1 cellular context compared by ENCODE assay signal in the genomic region with DNA sequence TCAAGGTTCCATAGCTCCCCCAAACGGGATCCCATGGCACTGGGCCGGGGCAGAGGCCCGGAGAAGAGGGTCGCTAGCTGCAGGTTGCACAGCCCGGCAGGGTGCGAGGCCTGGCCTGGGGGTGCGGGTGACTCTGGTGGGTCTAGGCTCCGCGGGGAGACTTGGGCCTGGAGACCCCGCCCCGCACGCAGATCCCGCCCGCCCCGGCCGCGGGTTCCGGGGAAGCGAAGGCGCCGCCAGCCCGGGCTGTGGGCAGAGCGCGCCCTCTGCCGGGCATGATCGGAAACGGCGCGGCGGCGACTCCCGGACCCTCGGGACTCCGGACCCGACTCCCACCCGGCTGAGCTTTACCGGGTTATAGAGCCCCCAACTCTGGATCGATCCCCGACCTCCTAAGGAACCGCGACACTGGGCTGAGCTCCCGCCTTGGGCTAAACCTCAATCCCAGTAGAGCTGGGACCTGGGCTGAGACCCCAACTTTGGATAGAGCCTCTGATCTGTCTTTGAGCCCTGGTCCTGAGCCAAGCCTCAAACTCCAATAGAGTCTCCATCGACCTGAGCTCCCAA.
TF ChIP-seq lines count a peak whose summit lies in the region.

No MANE protein-coding gene starts in this region.

TF ChIP-seq in GM12878, 131 proteins besides CTCF, POLR2A, EP300 and RAD21 (continues in another document):
- TF ChIP-seq YY1 (IDR thresholded peaks at IDR 0.05; ENCODE audit: low read depth, low read length) (0 out of 2 replicates have a peak, but pooled peaks have one; percentile 18), LARP7 (IDR thresholded peaks at IDR 0.05) (peak; percentile 59; the same call in 1 of the 2 replicates), ESRRA (IDR thresholded peaks at IDR 0.05; ENCODE audit: low read length) (no peak), FOS (IDR thresholded peaks at IDR 0.05; ENCODE audit: borderline replicate concordance, extremely low read depth, insufficient read length) (no peak), PML (IDR thresholded peaks at IDR 0.05; ENCODE audit: low read length) (no peak), GATAD2B (conservative IDR thresholded peaks at IDR 0.05; ENCODE audit: low read depth) (peak; percentile 79), MTA2 (IDR thresholded peaks at IDR 0.05; ENCODE audit: low read depth) (no peak), BRCA1 (IDR thresholded peaks at IDR 0.05; ENCODE audit: low read depth, low read length) (no peak), SREBF1 (IDR thresholded peaks at IDR 0.05; ENCODE audit: low read length) (no peak), ATF7 (IDR thresholded peaks at IDR 0.05; ENCODE audit: low read depth) (no peak), TARDBP (IDR thresholded peaks at IDR 0.05; ENCODE audit: borderline replicate concordance) (no peak), SP1 (IDR thresholded peaks at IDR 0.05; ENCODE audit: low read depth, low read length) (no peak), EZH2 (IDR thresholded peaks at IDR 0.05; ENCODE audit: borderline replicate concordance, control insufficient read depth, low read depth, low read length) (no peak), CREB1 (IDR thresholded peaks at IDR 0.05; ENCODE audit: low read depth) (no peak), TCF7 (IDR thresholded peaks at IDR 0.05; ENCODE audit: borderline replicate concordance) (no peak), JUNB (IDR thresholded peaks at IDR 0.05) (no peak), DPF2 (IDR thresholded peaks at IDR 0.05) (0 out of 2 replicates have a peak, but pooled peaks have one; percentile 18), SMC3 (IDR thresholded peaks at IDR 0.05; ENCODE audit: borderline replicate concordance, low read length) (peak; percentile 69), NBN (IDR thresholded peaks at IDR 0.05) (no peak), IKZF2 (IDR thresholded peaks at IDR 0.05) (0 out of 4 replicates have a peak, but pooled peaks of 1 of the 2 experiments have one; percentile 6), ETV6 (conservative IDR thresholded peaks at IDR 0.05 in 1 of 2, IDR thresholded peaks at IDR 0.05 in 1 of 2; ENCODE audit: borderline replicate concordance in 1 of 2, low read depth in 1 of 2) (no peak), IKZF1 (conservative IDR thresholded peaks at IDR 0.05) (peak; percentile 43; the same call in 1 of the 2 replicates), SMAD1 (IDR thresholded peaks at IDR 0.05; ENCODE audit: low read depth, partially characterized antibody) (no peak), ZNF217 (IDR thresholded peaks at IDR 0.05) (no peak), HDAC6 (IDR thresholded peaks at IDR 0.05; ENCODE audit: unreplicated experiment) (no peak), ZNF207 (IDR thresholded peaks at IDR 0.05; ENCODE audit: borderline replicate concordance) (no peak), CEBPB (IDR thresholded peaks at IDR 0.05; ENCODE audit: borderline replicate concordance in 1 of 2, low read depth in 2 of 2, low read length in 2 of 2) (no peak), CBX5 (IDR thresholded peaks at IDR 0.05; ENCODE audit: low read depth) (no peak), RAD51 (IDR thresholded peaks at IDR 0.05) (no peak), MTA3 (IDR thresholded peaks at IDR 0.05; ENCODE audit: borderline replicate concordance, low read length) (no peak), ZNF622 (IDR thresholded peaks at IDR 0.05) (no peak)
- TF ChIP-seq, protein P1, sequence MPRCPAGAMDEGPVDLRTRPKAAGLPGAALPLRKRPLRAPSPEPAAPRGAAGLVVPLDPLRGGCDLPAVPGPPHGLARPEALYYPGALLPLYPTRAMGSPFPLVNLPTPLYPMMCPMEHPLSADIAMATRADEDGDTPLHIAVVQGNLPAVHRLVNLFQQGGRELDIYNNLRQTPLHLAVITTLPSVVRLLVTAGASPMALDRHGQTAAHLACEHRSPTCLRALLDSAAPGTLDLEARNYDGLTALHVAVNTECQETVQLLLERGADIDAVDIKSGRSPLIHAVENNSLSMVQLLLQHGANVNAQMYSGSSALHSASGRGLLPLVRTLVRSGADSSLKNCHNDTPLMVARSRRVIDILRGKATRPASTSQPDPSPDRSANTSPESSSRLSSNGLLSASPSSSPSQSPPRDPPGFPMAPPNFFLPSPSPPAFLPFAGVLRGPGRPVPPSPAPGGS (IDR thresholded peaks at IDR 0.05; ENCODE audit: borderline replicate concordance, insufficient read depth, low read depth, low read length, poor library complexity, severe bottlenecking), result no peak
- TF ChIP-seq, protein P2, sequence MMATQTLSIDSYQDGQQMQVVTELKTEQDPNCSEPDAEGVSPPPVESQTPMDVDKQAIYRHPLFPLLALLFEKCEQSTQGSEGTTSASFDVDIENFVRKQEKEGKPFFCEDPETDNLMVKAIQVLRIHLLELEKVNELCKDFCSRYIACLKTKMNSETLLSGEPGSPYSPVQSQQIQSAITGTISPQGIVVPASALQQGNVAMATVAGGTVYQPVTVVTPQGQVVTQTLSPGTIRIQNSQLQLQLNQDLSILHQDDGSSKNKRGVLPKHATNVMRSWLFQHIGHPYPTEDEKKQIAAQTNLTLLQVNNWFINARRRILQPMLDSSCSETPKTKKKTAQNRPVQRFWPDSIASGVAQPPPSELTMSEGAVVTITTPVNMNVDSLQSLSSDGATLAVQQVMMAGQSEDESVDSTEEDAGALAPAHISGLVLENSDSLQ (IDR thresholded peaks at IDR 0.05), result no peak
- TF ChIP-seq, protein P3, sequence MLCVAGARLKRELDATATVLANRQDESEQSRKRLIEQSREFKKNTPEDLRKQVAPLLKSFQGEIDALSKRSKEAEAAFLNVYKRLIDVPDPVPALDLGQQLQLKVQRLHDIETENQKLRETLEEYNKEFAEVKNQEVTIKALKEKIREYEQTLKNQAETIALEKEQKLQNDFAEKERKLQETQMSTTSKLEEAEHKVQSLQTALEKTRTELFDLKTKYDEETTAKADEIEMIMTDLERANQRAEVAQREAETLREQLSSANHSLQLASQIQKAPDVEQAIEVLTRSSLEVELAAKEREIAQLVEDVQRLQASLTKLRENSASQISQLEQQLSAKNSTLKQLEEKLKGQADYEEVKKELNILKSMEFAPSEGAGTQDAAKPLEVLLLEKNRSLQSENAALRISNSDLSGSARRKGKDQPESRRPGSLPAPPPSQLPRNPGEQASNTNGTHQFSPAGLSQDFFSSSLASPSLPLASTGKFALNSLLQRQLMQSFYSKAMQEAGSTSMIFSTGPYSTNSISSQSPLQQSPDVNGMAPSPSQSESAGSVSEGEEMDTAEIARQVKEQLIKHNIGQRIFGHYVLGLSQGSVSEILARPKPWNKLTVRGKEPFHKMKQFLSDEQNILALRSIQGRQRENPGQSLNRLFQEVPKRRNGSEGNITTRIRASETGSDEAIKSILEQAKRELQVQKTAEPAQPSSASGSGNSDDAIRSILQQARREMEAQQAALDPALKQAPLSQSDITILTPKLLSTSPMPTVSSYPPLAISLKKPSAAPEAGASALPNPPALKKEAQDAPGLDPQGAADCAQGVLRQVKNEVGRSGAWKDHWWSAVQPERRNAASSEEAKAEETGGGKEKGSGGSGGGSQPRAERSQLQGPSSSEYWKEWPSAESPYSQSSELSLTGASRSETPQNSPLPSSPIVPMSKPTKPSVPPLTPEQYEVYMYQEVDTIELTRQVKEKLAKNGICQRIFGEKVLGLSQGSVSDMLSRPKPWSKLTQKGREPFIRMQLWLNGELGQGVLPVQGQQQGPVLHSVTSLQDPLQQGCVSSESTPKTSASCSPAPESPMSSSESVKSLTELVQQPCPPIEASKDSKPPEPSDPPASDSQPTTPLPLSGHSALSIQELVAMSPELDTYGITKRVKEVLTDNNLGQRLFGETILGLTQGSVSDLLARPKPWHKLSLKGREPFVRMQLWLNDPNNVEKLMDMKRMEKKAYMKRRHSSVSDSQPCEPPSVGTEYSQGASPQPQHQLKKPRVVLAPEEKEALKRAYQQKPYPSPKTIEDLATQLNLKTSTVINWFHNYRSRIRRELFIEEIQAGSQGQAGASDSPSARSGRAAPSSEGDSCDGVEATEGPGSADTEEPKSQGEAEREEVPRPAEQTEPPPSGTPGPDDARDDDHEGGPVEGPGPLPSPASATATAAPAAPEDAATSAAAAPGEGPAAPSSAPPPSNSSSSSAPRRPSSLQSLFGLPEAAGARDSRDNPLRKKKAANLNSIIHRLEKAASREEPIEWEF (IDR thresholded peaks at IDR 0.05; ENCODE audit: insufficient replicate concordance, low read depth, low read length), result no peak
- TF ChIP-seq, protein P4, sequence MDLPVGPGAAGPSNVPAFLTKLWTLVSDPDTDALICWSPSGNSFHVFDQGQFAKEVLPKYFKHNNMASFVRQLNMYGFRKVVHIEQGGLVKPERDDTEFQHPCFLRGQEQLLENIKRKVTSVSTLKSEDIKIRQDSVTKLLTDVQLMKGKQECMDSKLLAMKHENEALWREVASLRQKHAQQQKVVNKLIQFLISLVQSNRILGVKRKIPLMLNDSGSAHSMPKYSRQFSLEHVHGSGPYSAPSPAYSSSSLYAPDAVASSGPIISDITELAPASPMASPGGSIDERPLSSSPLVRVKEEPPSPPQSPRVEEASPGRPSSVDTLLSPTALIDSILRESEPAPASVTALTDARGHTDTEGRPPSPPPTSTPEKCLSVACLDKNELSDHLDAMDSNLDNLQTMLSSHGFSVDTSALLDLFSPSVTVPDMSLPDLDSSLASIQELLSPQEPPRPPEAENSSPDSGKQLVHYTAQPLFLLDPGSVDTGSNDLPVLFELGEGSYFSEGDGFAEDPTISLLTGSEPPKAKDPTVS (IDR thresholded peaks at IDR 0.05; ENCODE audit: low read depth, low read length), result no peak
- TF ChIP-seq, protein P5, sequence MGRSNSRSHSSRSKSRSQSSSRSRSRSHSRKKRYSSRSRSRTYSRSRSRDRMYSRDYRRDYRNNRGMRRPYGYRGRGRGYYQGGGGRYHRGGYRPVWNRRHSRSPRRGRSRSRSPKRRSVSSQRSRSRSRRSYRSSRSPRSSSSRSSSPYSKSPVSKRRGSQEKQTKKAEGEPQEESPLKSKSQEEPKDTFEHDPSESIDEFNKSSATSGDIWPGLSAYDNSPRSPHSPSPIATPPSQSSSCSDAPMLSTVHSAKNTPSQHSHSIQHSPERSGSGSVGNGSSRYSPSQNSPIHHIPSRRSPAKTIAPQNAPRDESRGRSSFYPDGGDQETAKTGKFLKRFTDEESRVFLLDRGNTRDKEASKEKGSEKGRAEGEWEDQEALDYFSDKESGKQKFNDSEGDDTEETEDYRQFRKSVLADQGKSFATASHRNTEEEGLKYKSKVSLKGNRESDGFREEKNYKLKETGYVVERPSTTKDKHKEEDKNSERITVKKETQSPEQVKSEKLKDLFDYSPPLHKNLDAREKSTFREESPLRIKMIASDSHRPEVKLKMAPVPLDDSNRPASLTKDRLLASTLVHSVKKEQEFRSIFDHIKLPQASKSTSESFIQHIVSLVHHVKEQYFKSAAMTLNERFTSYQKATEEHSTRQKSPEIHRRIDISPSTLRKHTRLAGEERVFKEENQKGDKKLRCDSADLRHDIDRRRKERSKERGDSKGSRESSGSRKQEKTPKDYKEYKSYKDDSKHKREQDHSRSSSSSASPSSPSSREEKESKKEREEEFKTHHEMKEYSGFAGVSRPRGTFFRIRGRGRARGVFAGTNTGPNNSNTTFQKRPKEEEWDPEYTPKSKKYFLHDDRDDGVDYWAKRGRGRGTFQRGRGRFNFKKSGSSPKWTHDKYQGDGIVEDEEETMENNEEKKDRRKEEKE (IDR thresholded peaks at IDR 0.05), result no peak
- TF ChIP-seq, protein P6, sequence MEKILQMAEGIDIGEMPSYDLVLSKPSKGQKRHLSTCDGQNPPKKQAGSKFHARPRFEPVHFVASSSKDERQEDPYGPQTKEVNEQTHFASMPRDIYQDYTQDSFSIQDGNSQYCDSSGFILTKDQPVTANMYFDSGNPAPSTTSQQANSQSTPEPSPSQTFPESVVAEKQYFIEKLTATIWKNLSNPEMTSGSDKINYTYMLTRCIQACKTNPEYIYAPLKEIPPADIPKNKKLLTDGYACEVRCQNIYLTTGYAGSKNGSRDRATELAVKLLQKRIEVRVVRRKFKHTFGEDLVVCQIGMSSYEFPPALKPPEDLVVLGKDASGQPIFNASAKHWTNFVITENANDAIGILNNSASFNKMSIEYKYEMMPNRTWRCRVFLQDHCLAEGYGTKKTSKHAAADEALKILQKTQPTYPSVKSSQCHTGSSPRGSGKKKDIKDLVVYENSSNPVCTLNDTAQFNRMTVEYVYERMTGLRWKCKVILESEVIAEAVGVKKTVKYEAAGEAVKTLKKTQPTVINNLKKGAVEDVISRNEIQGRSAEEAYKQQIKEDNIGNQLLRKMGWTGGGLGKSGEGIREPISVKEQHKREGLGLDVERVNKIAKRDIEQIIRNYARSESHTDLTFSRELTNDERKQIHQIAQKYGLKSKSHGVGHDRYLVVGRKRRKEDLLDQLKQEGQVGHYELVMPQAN (conservative IDR thresholded peaks at IDR 0.05), result no peak
- TF ChIP-seq, protein P7, sequence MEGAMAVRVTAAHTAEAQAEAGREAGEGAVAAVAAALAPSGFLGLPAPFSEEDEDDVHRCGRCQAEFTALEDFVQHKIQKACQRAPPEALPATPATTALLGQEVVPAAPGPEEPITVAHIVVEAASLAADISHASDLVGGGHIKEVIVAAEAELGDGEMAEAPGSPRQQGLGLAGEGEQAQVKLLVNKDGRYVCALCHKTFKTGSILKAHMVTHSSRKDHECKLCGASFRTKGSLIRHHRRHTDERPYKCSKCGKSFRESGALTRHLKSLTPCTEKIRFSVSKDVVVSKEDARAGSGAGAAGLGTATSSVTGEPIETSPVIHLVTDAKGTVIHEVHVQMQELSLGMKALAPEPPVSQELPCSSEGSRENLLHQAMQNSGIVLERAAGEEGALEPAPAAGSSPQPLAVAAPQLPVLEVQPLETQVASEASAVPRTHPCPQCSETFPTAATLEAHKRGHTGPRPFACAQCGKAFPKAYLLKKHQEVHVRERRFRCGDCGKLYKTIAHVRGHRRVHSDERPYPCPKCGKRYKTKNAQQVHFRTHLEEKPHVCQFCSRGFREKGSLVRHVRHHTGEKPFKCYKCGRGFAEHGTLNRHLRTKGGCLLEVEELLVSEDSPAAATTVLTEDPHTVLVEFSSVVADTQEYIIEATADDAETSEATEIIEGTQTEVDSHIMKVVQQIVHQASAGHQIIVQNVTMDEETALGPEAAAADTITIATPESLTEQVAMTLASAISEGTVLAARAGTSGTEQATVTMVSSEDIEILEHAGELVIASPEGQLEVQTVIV (IDR thresholded peaks at IDR 0.05; ENCODE audit: borderline replicate concordance, partially characterized antibody), result no peak
- TF ChIP-seq, protein P8, sequence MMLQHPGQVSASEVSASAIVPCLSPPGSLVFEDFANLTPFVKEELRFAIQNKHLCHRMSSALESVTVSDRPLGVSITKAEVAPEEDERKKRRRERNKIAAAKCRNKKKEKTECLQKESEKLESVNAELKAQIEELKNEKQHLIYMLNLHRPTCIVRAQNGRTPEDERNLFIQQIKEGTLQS (IDR thresholded peaks at IDR 0.05; ENCODE audit: borderline replicate concordance, extremely low read depth, low read depth, low read length), result no peak
